ENCODE assay signal across 8 cellular contexts in genomic region chr9:124320062-124320973, GRCh38.
A peak's percentile ranks its signal among the peaks of the same experiment; 100 is the strongest.
DNase-seq lines count a peak whose midpoint lies in the region; TF ChIP-seq lines count a peak whose summit lies in the region.

No MANE protein-coding gene starts in this region.

- no peaks in the 10 kb centered on the region for H3F3A ChIP-seq in smooth muscle cell (ENCODE audit: low read depth)

- peak; percentile 75 for DNase-seq in EL
- DNase-seq in LHCN-M2 (ENCODE audit: low read depth), result peak; percentile 63
- DNase-seq in SK-N-DZ (ENCODE audit: low spot score), result peak; percentile 69
- peak in 1 of 2 donors; percentile 77 for DNase-seq in ascending aorta (ENCODE audit: low spot score in 2 of 2)
- peak; percentile 5 to 26 for DNase-seq in hippocampal formation (lab: John Stamatoyannopoulos, UW)
- peak; percentile 14 for DNase-seq in smooth muscle cell (lab: John Stamatoyannopoulos, UW; ENCODE audit: unreplicated experiment)
- DNase-seq in GDM1 (lab: John Stamatoyannopoulos, UW), result no peak
- DNase-seq in NOMO-1 treated with DMSO at 0.1 percent for 48 hours (lab: John Stamatoyannopoulos, UW; ENCODE audit: unreplicated experiment), result no peak

- H3K36me3 ChIP-seq in ascending aorta (peaks cover 33 to 63% of the 10 kb centered on the region in 2 donors), smooth muscle cell (ENCODE audit: low read depth) (peaks cover 3% of the 10 kb centered on the region)

- H4K20me1 ChIP-seq in smooth muscle cell (ENCODE audit: low read depth), result peaks cover 68% of the 10 kb centered on the region

- TF ChIP-seq CTCF in ascending aorta (IDR thresholded peaks at IDR 0.05) (peak; percentile 80 to 86 (median 81)), smooth muscle cell (IDR thresholded peaks at IDR 0.05; ENCODE audit: borderline replicate concordance, insufficient read depth, poor library complexity, severe bottlenecking) (peak; percentile 79)

- H3K27me3 ChIP-seq in ascending aorta, result no peaks in the 10 kb centered on the region
- H3K27me3 ChIP-seq in smooth muscle cell (ENCODE audit: low read depth), result no peaks in the 10 kb centered on the region

- no peak overlapping the region for H2AFZ ChIP-seq in smooth muscle cell (ENCODE audit: low read depth)

- H3K27ac ChIP-seq in ascending aorta (no peak overlapping the region), smooth muscle cell (ENCODE audit: low read depth) (no peak overlapping the region)

- H3K4me3 ChIP-seq in ascending aorta (no peak overlapping the region), smooth muscle cell (no peak overlapping the region)

- no peaks in the 10 kb centered on the region for H3K79me2 ChIP-seq in smooth muscle cell (ENCODE audit: low read depth)

- no peak overlapping the region for H3K9ac ChIP-seq in smooth muscle cell (ENCODE audit: low read depth)

- intact Hi-C loops in ascending aorta (cut with DNase I), result loop anchor here (1.0 to 2.0 kb wide), 2 partner anchors 62 to 193 kb away; no protein-coding TSS in a partner anchor

- no peaks in the 10 kb centered on the region for H3K9me3 ChIP-seq in ascending aorta
- H3K9me3 ChIP-seq in smooth muscle cell (replicated peaks; ENCODE audit: low read depth), result no peaks in the 10 kb centered on the region

- H3K4me2 ChIP-seq in smooth muscle cell, result no peak overlapping the region

- 67% methylated on average over 17 of the region's 17 CpGs for WGBS in smooth muscle cell (ENCODE audit: low lambda C conversion rate)

- H3K4me1 ChIP-seq in ascending aorta, result peaks cover 0 to 4% of the 10 kb centered on the region in 2 donors
- H3K4me1 ChIP-seq in smooth muscle cell (ENCODE audit: low read depth), result no peaks in the 10 kb centered on the region

Comparison
In these comparisons a context has a peak if more than half of its experiments do, and no peak if none do; other contexts are left out.
1. DNase-seq: peak in EL (single experiment), LHCN-M2 (single experiment), SK-N-DZ (single experiment), hippocampal formation (2 of 2) and smooth muscle cell (single experiment); none in GDM1 (single experiment) and NOMO-1 treated with DMSO at 0.1 percent for 48 hours (single experiment).